5 cellular contexts compared by ENCODE assay signal in genomic region chr11:67880594-67881196, GRCh38.
DNase-seq lines count a peak whose midpoint lies in the region; ATAC-seq, FAIRE-seq and TF ChIP-seq lines count a peak whose summit lies in the region.
"Not testable (repeated sequence)": the region's sequence is repeated elsewhere in the genome, so short reads cannot be mapped to it uniquely, and the experiment has no call there.

No MANE protein-coding gene starts in this region.

- not testable (repeated sequence) for BruUV-seq in GM12878 (replicated peaks; lab: Mats Ljungman, UMichigan)

- not testable (repeated sequence) for H3K36me3 ChIP-seq in GM06990 (ENCODE audit: control insufficient read depth, insufficient read depth, low read length); MM.1S (replicated peaks; ENCODE audit: insufficient read depth, low read length); GM12878 (ENCODE audit: control insufficient read depth in 2 of 2, insufficient read depth in 2 of 2, low read length in 1 of 2)

- in situ Hi-C loops in GM12878 (cut with MboI), result not testable (repeated sequence)

- H2AFZ ChIP-seq in MM.1S (ENCODE audit: low read length); GM12878 (ENCODE audit: control insufficient read depth, low read depth, low read length): not testable (repeated sequence)

- peak overlapping the region; percentile 71; the same call in 1 of the 2 replicates for H3K27ac ChIP-seq in MM.1S (ENCODE audit: low read length)
- not testable (repeated sequence) for H3K27ac ChIP-seq in GM12878 (ENCODE audit: control insufficient read depth, insufficient read depth)

- H3K4me1 ChIP-seq in MM.1S (ENCODE audit: low read length), result peaks cover 18% of the 10 kb centered on the region
- H3K4me1 ChIP-seq in GM12878 (ENCODE audit: control insufficient read depth, insufficient read depth, low read length), result not testable (repeated sequence)

- not testable (repeated sequence) for H3K4me3 ChIP-seq in GM06990 (replicated peaks; ENCODE audit: low read depth, low read length); GM12865 (ENCODE audit: low read depth, low read length); MM.1S (ENCODE audit: low read length); GM12878

- FAIRE-seq in GM12878 (lab: Jason Lieb, UNC), result not testable (repeated sequence)

- not testable (repeated sequence) for ATAC-seq in GM12878

- H3K4me2 ChIP-seq in MM.1S (ENCODE audit: low read depth, low read length), result peak overlapping the region; percentile 3; the same call in 1 of the 2 replicates
- not testable (repeated sequence) for H3K4me2 ChIP-seq in GM12878 (ENCODE audit: control insufficient read depth, insufficient read depth)

- CTCF ChIA-PET in GM12878 (lab: Yijun Ruan, JAX), result not testable (repeated sequence)

- TF ChIP-seq CTCF in GM06990 (IDR thresholded peaks at IDR 0.05; ENCODE audit: insufficient read depth, low read length, poor library complexity, severe bottlenecking); GM12865 (IDR thresholded peaks at IDR 0.05; ENCODE audit: insufficient read depth, low read depth, low read length, missing control alignments); MM.1S (IDR thresholded peaks at IDR 0.05; ENCODE audit: low read length); GM12878 (IDR thresholded peaks at IDR 0.05 in 2 of 3, conservative IDR thresholded peaks at IDR 0.05 in 1 of 3; ENCODE audit: control insufficient read depth in 2 of 3, extremely low read depth in 1 of 3, insufficient read depth in 1 of 3, low read depth in 3 of 3, low read length in 3 of 3): not testable (repeated sequence)

- H3K9me2 ChIP-seq in MM.1S (replicated peaks; ENCODE audit: insufficient read depth, low read length), result not testable (repeated sequence)

- not testable (repeated sequence) for H4K20me1 ChIP-seq in MM.1S (ENCODE audit: insufficient read depth, low read length); GM12878 (ENCODE audit: control insufficient read depth, insufficient read depth)

- H3K9me3 ChIP-seq in MM.1S (replicated peaks; ENCODE audit: insufficient read depth, low read length); GM12878 (replicated peaks; ENCODE audit: control insufficient read depth, insufficient read depth, low read length): not testable (repeated sequence)

- TF ChIP-seq POLR2A in GM12878 (IDR thresholded peaks at IDR 0.05; ENCODE audit: low read depth, low read length), result not testable (repeated sequence)

- POLR2A ChIA-PET in GM12878 (lab: Charles Lee), result not testable (repeated sequence)

- WGBS in GM12878 (ENCODE audit: insufficient coverage, insufficient replicate concordance, low lambda C conversion rate, missing lambda C conversion rate), result 40% methylated on average over 8 of the region's 8 CpGs

- SMC1A ChIA-PET in GM12878 (lab: Charles Lee; ENCODE audit: uncharacterized antibody, unreplicated experiment), result not testable (repeated sequence)

- RAD21 ChIA-PET in GM12878 (lab: Charles Lee; ENCODE audit: unreplicated experiment), result not testable (repeated sequence)

- peaks cover 26% of the 10 kb centered on the region for H3F3A ChIP-seq in MM.1S (ENCODE audit: insufficient read depth, low read length)

- H3K27me3 ChIP-seq in GM06990 (replicated peaks; ENCODE audit: control insufficient read depth, insufficient read depth, low read length); MM.1S (replicated peaks; ENCODE audit: insufficient read depth, low read length); GM12878 (replicated peaks in 1 of 2; ENCODE audit: control insufficient read depth in 2 of 2, insufficient read depth in 2 of 2, low read length in 1 of 2): not testable (repeated sequence)

- DNase-seq in GM06990 (ENCODE audit: extremely low read depth, insufficient read length) (peak; percentile 17), GM12865 (ENCODE audit: low read depth) (peak; percentile 38), MM.1S (peak; percentile 56), RPMI8226 (peak; percentile 74)
- not testable (repeated sequence) for DNase-seq in GM12878 (ENCODE audit: low read depth, low spot score)

- intact Hi-C loops in GM12878 (cut with micrococcal nuclease; ENCODE audit: unreplicated experiment), result not testable (repeated sequence)

- not testable (repeated sequence) for TF ChIP-seq RAD21 in GM12878 (IDR thresholded peaks at IDR 0.05; ENCODE audit: insufficient read depth, low read depth, low read length)

- H3K79me2 ChIP-seq in MM.1S (ENCODE audit: low read length); GM12878 (ENCODE audit: control insufficient read depth, insufficient read depth, low read length): not testable (repeated sequence)

- peak overlapping the region; percentile 11 for H3K9ac ChIP-seq in MM.1S (ENCODE audit: low read length)
- H3K9ac ChIP-seq in GM12878 (ENCODE audit: control insufficient read depth, insufficient read depth, low read length), result not testable (repeated sequence)

- not testable (repeated sequence) for TF ChIP-seq EP300 in GM12878 (IDR thresholded peaks at IDR 0.05; ENCODE audit: borderline replicate concordance in 1 of 2, control insufficient read depth in 1 of 2, low read depth in 2 of 2, low read length in 2 of 2)

TF ChIP-seq in GM12878, 131 proteins besides CTCF, POLR2A, EP300 and RAD21:
- TF ChIP-seq EED (IDR thresholded peaks at IDR 0.05; ENCODE audit: low read depth) (peak; percentile 53; the same call in 1 of the 2 replicates), IKZF1 (conservative IDR thresholded peaks at IDR 0.05) (peak; percentile 54), RUNX3 (IDR thresholded peaks at IDR 0.05; ENCODE audit: low read length) (peak; percentile 35; the same call in 1 of the 2 replicates), TCF3 (IDR thresholded peaks at IDR 0.05; ENCODE audit: borderline replicate concordance, insufficient read depth, low read depth, low read length) (0 out of 2 replicates have a peak, but pooled peaks have one; percentile 40), TCF12 (IDR thresholded peaks at IDR 0.05; ENCODE audit: low read depth, low read length) (peak; percentile 66; the same call in 1 of the 2 replicates), MEF2B (IDR thresholded peaks at IDR 0.05; ENCODE audit: partially characterized antibody, poor library complexity, severe bottlenecking) (peak; percentile 60), IKZF2 (IDR thresholded peaks at IDR 0.05) (peak; percentile 45 to 53; a peak in 2 of 4 replicates)
